ENCODE assay signal across 1 cellular context in the genomic region with DNA sequence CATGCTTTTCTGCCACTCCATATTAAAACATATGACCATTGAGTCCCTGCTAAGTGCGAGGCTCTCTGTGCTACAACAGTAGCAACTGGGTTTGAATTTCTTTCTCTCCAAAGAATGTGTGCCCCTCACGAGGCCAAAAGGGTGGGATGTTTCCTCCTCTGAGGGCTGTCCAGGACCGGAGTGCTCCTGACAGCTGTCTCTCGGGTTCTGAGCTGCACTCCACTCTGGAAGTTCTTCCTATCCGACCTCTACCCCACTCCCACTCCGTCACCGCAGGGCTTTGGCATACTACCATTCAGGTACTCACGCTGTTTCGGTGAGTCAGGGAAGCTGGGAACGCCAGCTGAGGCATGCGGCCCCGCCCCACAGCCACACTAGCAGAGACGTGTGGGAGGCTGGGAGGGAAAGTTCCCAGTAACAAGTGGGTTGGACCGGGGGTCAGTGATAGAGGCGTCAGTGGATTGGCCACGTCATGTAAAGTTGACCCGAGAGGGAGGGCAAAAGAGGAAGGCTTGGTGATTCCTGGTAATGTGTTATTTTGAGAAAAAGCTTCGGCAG.
TF ChIP-seq lines count a peak whose summit lies in the region.

No MANE protein-coding gene starts in this region.

TF ChIP-seq in HepG2, 621 proteins besides CTCF, POLR2A, EP300 and RAD21 (continued from another document and continues in another):
- TF ChIP-seq ARNTL (CRISPR knock-in tag; IDR thresholded peaks at IDR 0.05) (no peak; the same call in 1 of the 2 replicates), MED8 (CRISPR knock-in tag; IDR thresholded peaks at IDR 0.05; ENCODE audit: insufficient replicate concordance) (no peak), HBP1 (CRISPR knock-in tag; IDR thresholded peaks at IDR 0.05; ENCODE audit: low read depth) (peak; percentile 77; the same call in 1 of the 2 replicates), ZNF607 (CRISPR knock-in tag; IDR thresholded peaks at IDR 0.05; ENCODE audit: borderline replicate concordance) (0 out of 2 replicates have a peak, but pooled peaks have one; percentile 54), ZUFSP (CRISPR knock-in tag; IDR thresholded peaks at IDR 0.05; ENCODE audit: borderline replicate concordance) (no peak), ETS1 (CRISPR knock-in tag; IDR thresholded peaks at IDR 0.05) (peak; percentile 79; the same call in 1 of the 2 replicates), MEF2D (CRISPR knock-in tag; IDR thresholded peaks at IDR 0.05) (peak; percentile 57; the same call in 1 of the 2 replicates), KLF16 (CRISPR knock-in tag; IDR thresholded peaks at IDR 0.05) (peak in 1 of 2 experiments; percentile 70; a peak in 1 of 4 replicates), ERF (CRISPR knock-in tag; IDR thresholded peaks at IDR 0.05) (0 out of 2 replicates have a peak, but pooled peaks have one; percentile 80), FOXO1 (CRISPR knock-in tag; IDR thresholded peaks at IDR 0.05) (no peak), DMAP1 (CRISPR knock-in tag; IDR thresholded peaks at IDR 0.05) (0 out of 2 replicates have a peak, but pooled peaks have one; percentile 14), DBP (CRISPR knock-in tag; IDR thresholded peaks at IDR 0.05; ENCODE audit: not compliant biosample characterization) (peak; percentile 72), THYN1 (CRISPR knock-in tag; IDR thresholded peaks at IDR 0.05; ENCODE audit: borderline replicate concordance, low read depth) (peak; percentile 62; the same call in 1 of the 2 replicates), ZNF781 (CRISPR knock-in tag; IDR thresholded peaks at IDR 0.05; ENCODE audit: borderline replicate concordance, not compliant biosample characterization) (peak; percentile 84), CREB1 (IDR thresholded peaks at IDR 0.05) (peak; percentile 78), CREB1 (CRISPR knock-in tag; IDR thresholded peaks at IDR 0.05) (no peak), ARID2 (CRISPR knock-in tag; IDR thresholded peaks at IDR 0.05; ENCODE audit: borderline replicate concordance) (peak; percentile 70; the same call in 1 of the 2 replicates), XBP1 (CRISPR knock-in tag; IDR thresholded peaks at IDR 0.05) (peak; percentile 96; the same call in 1 of the 2 replicates), ZNF878 (CRISPR knock-in tag; IDR thresholded peaks at IDR 0.05) (peak; percentile 79), SIX4 (CRISPR knock-in tag; IDR thresholded peaks at IDR 0.05) (0 out of 2 replicates have a peak, but pooled peaks have one; percentile 32), YY1 (IDR thresholded peaks at IDR 0.05; ENCODE audit: insufficient read depth, insufficient replicate concordance, low read depth, low read length) (no peak), MXI1 (IDR thresholded peaks at IDR 0.05; ENCODE audit: borderline replicate concordance, low read depth, low read length) (peak; percentile 89; the same call in 1 of the 3 replicates), ZNF703 (CRISPR knock-in tag; IDR thresholded peaks at IDR 0.05; ENCODE audit: borderline replicate concordance) (no peak), NFKB2 (CRISPR knock-in tag; IDR thresholded peaks at IDR 0.05; ENCODE audit: borderline replicate concordance) (peak; percentile 73; the same call in 1 of the 2 replicates), FOXJ3 (CRISPR knock-in tag; IDR thresholded peaks at IDR 0.05; ENCODE audit: borderline replicate concordance) (peak; percentile 62; the same call in 1 of the 2 replicates), U2AF1 (optimal IDR thresholded peaks at IDR 0.05; ENCODE audit: low read depth, low read length) (peak; percentile 34), ZSCAN21 (CRISPR knock-in tag; IDR thresholded peaks at IDR 0.05; ENCODE audit: borderline replicate concordance) (peak; percentile 79), TARDBP (CRISPR knock-in tag; IDR thresholded peaks at IDR 0.05) (peak; percentile 83), BRD4 (CRISPR knock-in tag; IDR thresholded peaks at IDR 0.05) (peak; percentile 60; the same call in 1 of the 2 replicates), HNF1A (IDR thresholded peaks at IDR 0.05; ENCODE audit: low read depth) (0 out of 2 replicates have a peak, but pooled peaks have one; percentile 28), HNF1A (CRISPR knock-in tag; IDR thresholded peaks at IDR 0.05; ENCODE audit: borderline replicate concordance) (no peak), ZNF143 (CRISPR knock-in tag; IDR thresholded peaks at IDR 0.05) (peak; percentile 67), SOX5 (CRISPR knock-in tag; IDR thresholded peaks at IDR 0.05; ENCODE audit: borderline replicate concordance) (peak; percentile 66)
- TF ChIP-seq, protein P1, sequence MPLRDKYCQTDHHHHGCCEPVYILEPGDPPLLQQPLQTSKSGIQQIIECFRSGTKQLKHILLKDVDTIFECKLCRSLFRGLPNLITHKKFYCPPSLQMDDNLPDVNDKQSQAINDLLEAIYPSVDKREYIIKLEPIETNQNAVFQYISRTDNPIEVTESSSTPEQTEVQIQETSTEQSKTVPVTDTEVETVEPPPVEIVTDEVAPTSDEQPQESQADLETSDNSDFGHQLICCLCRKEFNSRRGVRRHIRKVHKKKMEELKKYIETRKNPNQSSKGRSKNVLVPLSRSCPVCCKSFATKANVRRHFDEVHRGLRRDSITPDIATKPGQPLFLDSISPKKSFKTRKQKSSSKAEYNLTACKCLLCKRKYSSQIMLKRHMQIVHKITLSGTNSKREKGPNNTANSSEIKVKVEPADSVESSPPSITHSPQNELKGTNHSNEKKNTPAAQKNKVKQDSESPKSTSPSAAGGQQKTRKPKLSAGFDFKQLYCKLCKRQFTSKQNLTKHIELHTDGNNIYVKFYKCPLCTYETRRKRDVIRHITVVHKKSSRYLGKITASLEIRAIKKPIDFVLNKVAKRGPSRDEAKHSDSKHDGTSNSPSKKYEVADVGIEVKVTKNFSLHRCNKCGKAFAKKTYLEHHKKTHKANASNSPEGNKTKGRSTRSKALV (CRISPR knock-in tag; IDR thresholded peaks at IDR 0.05), result peak; percentile 95
- TF ChIP-seq, protein P2, sequence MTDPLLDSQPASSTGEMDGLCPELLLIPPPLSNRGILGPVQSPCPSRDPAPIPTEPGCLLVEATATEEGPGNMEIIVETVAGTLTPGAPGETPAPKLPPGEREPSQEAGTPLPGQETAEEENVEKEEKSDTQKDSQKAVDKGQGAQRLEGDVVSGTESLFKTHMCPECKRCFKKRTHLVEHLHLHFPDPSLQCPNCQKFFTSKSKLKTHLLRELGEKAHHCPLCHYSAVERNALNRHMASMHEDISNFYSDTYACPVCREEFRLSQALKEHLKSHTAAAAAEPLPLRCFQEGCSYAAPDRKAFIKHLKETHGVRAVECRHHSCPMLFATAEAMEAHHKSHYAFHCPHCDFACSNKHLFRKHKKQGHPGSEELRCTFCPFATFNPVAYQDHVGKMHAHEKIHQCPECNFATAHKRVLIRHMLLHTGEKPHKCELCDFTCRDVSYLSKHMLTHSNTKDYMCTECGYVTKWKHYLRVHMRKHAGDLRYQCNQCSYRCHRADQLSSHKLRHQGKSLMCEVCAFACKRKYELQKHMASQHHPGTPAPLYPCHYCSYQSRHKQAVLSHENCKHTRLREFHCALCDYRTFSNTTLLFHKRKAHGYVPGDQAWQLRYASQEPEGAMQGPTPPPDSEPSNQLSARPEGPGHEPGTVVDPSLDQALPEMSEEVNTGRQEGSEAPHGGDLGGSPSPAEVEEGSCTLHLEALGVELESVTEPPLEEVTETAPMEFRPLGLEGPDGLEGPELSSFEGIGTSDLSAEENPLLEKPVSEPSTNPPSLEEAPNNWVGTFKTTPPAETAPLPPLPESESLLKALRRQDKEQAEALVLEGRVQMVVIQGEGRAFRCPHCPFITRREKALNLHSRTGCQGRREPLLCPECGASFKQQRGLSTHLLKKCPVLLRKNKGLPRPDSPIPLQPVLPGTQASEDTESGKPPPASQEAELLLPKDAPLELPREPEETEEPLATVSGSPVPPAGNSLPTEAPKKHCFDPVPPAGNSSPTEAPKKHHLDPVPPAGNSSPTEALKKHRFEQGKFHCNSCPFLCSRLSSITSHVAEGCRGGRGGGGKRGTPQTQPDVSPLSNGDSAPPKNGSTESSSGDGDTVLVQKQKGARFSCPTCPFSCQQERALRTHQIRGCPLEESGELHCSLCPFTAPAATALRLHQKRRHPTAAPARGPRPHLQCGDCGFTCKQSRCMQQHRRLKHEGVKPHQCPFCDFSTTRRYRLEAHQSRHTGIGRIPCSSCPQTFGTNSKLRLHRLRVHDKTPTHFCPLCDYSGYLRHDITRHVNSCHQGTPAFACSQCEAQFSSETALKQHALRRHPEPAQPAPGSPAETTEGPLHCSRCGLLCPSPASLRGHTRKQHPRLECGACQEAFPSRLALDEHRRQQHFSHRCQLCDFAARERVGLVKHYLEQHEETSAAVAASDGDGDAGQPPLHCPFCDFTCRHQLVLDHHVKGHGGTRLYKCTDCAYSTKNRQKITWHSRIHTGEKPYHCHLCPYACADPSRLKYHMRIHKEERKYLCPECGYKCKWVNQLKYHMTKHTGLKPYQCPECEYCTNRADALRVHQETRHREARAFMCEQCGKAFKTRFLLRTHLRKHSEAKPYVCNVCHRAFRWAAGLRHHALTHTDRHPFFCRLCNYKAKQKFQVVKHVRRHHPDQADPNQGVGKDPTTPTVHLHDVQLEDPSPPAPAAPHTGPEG (CRISPR knock-in tag; IDR thresholded peaks at IDR 0.05), result 0 out of 2 replicates have a peak, but pooled peaks have one; percentile 16
- TF ChIP-seq, protein P3, sequence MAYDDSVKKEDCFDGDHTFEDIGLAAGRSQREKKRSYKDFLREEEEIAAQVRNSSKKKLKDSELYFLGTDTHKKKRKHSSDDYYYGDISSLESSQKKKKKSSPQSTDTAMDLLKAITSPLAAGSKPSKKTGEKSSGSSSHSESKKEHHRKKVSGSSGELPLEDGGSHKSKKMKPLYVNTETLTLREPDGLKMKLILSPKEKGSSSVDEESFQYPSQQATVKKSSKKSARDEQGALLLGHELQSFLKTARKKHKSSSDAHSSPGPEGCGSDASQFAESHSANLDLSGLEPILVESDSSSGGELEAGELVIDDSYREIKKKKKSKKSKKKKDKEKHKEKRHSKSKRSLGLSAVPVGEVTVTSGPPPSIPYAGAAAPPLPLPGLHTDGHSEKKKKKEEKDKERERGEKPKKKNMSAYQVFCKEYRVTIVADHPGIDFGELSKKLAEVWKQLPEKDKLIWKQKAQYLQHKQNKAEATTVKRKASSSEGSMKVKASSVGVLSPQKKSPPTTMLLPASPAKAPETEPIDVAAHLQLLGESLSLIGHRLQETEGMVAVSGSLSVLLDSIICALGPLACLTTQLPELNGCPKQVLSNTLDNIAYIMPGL (CRISPR knock-in tag; IDR thresholded peaks at IDR 0.05; ENCODE audit: borderline replicate concordance in 1 of 2, low read depth in 1 of 2), result 0 out of 4 replicates have a peak, but pooled peaks of 1 of the 2 experiments have one; percentile 19
